8 cellular contexts compared by ENCODE assay signal in the genomic region with DNA sequence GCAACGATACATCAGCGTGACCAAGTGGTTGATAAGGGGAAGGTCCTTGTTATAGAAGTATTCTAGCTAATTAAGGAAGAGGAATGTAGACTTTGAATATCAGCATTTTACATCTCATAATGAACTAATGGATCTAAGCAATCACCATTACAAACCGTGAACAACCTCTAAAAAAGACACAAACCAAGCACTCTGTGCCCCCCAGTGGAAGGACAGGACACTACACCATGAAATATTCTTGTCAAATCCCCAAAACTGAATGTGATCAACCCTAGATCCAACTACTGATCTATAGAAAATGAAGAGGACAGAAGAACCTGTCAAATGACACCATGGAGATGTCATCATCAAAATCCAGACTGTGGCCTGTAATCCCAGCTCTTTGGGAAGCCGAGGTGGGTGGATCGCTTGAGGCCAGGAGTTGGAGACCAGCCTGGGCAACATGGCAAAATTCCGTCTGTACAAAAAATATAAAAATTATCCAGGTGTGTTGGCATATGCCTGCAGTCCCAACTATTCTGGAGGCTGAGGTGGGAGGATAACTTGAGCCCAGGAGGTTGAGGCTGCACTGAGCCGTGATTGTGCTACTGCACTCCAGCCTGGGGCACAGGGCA.
A peak's percentile ranks its signal among the peaks of the same experiment; 100 is the strongest.
DNase-seq lines count a peak whose midpoint lies in the region; ATAC-seq and TF ChIP-seq lines count a peak whose summit lies in the region.

No MANE protein-coding gene starts in this region.

- H3K4me3 ChIP-seq in right atrium auricular region (no peak overlapping the region), Karpas-422 (ENCODE audit: low read length) (no peak overlapping the region), tibial artery (no peak overlapping the region)

- no peaks in the 10 kb centered on the region for H3K79me2 ChIP-seq in Karpas-422 (ENCODE audit: low read length)

- H3K4me1 ChIP-seq in right atrium auricular region (no peaks in the 10 kb centered on the region), Karpas-422 (ENCODE audit: low read length) (no peaks in the 10 kb centered on the region), tibial artery (no peaks in the 10 kb centered on the region)

- H4K20me1 ChIP-seq in Karpas-422 (ENCODE audit: insufficient read depth, low read depth, low read length): no peaks in the 10 kb centered on the region

- H3K27me3 ChIP-seq in right atrium auricular region: no peaks in the 10 kb centered on the region
- no peaks in the 10 kb centered on the region for H3K27me3 ChIP-seq in Karpas-422 (ENCODE audit: low read length)
- H3K27me3 ChIP-seq in tibial artery: peaks cover 0 to 9% of the 10 kb centered on the region in 2 donors

- no peak overlapping the region for H2AFZ ChIP-seq in Karpas-422 (ENCODE audit: low read length)

- H3K9me3 ChIP-seq in right atrium auricular region (no peaks in the 10 kb centered on the region), Karpas-422 (ENCODE audit: low read length) (no peaks in the 10 kb centered on the region), tibial artery (no peaks in the 10 kb centered on the region)

- no peaks in the 10 kb centered on the region for H3K9me2 ChIP-seq in Karpas-422 (replicated peaks; ENCODE audit: insufficient read depth, low read length)

- TF ChIP-seq CTCF in right atrium auricular region (IDR thresholded peaks at IDR 0.05): peak; percentile 40 to 67
- peak; percentile 79 for TF ChIP-seq CTCF in VCaP (conservative IDR thresholded peaks at IDR 0.05)
- peak; percentile 59 to 64 for TF ChIP-seq CTCF in tibial artery (IDR thresholded peaks at IDR 0.05)

- intact Hi-C loops in Right ventricle myocardium superior (cut with DNase I) (loop anchor here (10.0 kb wide), 1 partner anchor 290 kb away; no protein-coding TSS in a partner anchor), tibial artery (cut with DNase I; ENCODE audit: low total_unique reads) (loop anchor here (10.0 kb wide), 1 partner anchor 260 kb away; no protein-coding TSS in a partner anchor)

- no peak overlapping the region for H3K4me2 ChIP-seq in Karpas-422 (ENCODE audit: low read depth, low read length, poor library complexity, severe bottlenecking)

- no peak overlapping the region for H3K27ac ChIP-seq in right atrium auricular region
- no peak overlapping the region for H3K27ac ChIP-seq in Karpas-422 (ENCODE audit: low read length)
- H3K27ac ChIP-seq in VCaP: no peak overlapping the region
- H3K27ac ChIP-seq in tibial artery: no peak overlapping the region

- H3K9ac ChIP-seq in Karpas-422 (ENCODE audit: low read length): no peak overlapping the region

- no peak for ATAC-seq in Right ventricle myocardium superior (ENCODE audit: poor library complexity)

- H3K36me3 ChIP-seq in right atrium auricular region: no peaks in the 10 kb centered on the region
- no peaks in the 10 kb centered on the region for H3K36me3 ChIP-seq in Karpas-422 (ENCODE audit: insufficient read depth, low read length)
- no peaks in the 10 kb centered on the region for H3K36me3 ChIP-seq in tibial artery

- no peak for DNase-seq in right atrium auricular region (ENCODE audit: low spot score)
- DNase-seq in Right ventricle myocardium superior: no peak
- peak; percentile 79 for DNase-seq in Karpas-422
- DNase-seq in central memory CD4-positive, alpha-beta T cell: peak; percentile 57
- DNase-seq in myocyte (ENCODE audit: low read depth): peak; percentile 60
- DNase-seq in tibial artery: no peak
- no peak for DNase-seq in UCSD-AML1 (lab: John Stamatoyannopoulos, UW; ENCODE audit: unreplicated experiment)

Comparison
In these comparisons a context has a peak if more than half of its experiments do, and no peak if none do; other contexts are left out.
1. DNase-seq: peak in Karpas-422 (single experiment), central memory CD4-positive, alpha-beta T cell (single experiment) and myocyte (single experiment); none in right atrium auricular region (single experiment), Right ventricle myocardium superior (single experiment), tibial artery (0 of 2) and UCSD-AML1 (single experiment).
2. Peak in every context shown above with its lines, with median percentiles within 50 percentile points of each other: CTCF ChIP-seq.